In the genomic region with DNA sequence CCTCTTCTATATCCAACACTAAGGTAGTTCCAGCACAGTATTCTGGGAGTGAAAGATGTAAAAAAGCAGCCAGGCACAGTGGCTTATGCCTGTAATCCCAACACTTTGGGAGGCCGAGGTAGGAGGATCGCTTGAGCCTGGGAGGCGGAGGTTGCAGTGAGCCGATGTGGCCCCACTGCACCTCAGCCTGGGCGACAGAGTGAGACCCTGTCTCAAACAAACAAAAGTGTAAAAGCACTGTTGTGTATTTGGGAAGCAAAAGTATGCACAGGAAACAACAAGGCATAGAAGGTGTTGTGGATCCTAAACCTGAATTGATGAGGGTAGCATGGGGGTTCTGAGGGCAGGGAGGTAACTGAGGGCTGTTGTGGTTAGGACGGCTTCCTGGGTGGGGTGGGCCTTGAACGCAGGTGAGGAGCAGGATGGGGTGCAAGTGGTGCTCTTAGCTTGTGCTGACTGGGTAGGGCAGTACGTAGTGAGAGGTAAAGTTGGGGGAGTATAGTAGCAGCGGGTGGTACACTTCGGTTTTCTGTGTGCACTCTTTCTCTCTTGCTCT, we compare ENCODE assay signal across 9 cellular contexts.
DNase-seq lines count a peak whose midpoint lies in the region; ATAC-seq, FAIRE-seq and TF ChIP-seq lines count a peak whose summit lies in the region.
"Had no signal": no experiment of that assay in that cellular context is flagged by ENCODE, and none has a peak within 500 bp of the region (broad histone marks: within the 10 kb centered on the region; RNA-seq: fewer than 3 reads in every experiment).

No MANE protein-coding gene starts in this region.

- in situ Hi-C loops in KBM-7 (cut with MboI; ENCODE audit: low pct_unique_long_range_greater_than_20kb, low sequenced_read_pairs) = no loop called here

- H3K27ac Mint-ChIP-seq in endodermal cell = peak overlapping the region; percentile 88
- H3K27ac Mint-ChIP-seq in stimulated activated memory B cell treated with anti-CD40 and anti-IgM and Interleukin-4, amounts not matched to agents 10 μg/mL and 1 μg/mL and 100 μg/mL, for 72 hours = peak overlapping the region; percentile 72

- peak; percentile 38 to 39 for DNase-seq in activated CD4-positive, alpha-beta T cell treated with anti-CD3 and anti-CD28 coated beads for 4 hours
- no peak for DNase-seq in activated CD4-positive, alpha-beta T cell treated with anti-CD3 and anti-CD28 coated beads, Interleukin-2, amount 50 U/mL, for 48 hours
- peak; percentile 39 for DNase-seq in activated CD4-positive, CD25-positive, alpha-beta regulatory T cell treated with anti-CD3 and anti-CD28 coated beads, Interleukin-2, amount 50 U/mL, for 72 hours
- DNase-seq in endodermal cell = no peak
- no peak for DNase-seq in KBM-7
- no peak for DNase-seq in kidney
- no peak for DNase-seq in testis

- H3K4me1 ChIP-seq in endodermal cell (ENCODE audit: control insufficient read depth, insufficient read depth, low read length) (peaks cover 32% of the 10 kb centered on the region), kidney (ENCODE audit: control insufficient read depth in 1 of 2, insufficient read depth in 1 of 2, low read depth in 1 of 2, low read length in 2 of 2) (peaks cover 8 to 15% of the 10 kb centered on the region in 2 donors), testis (peaks cover 9% of the 10 kb centered on the region)

- H3K27me3 ChIP-seq in endodermal cell (ENCODE audit: control insufficient read depth, insufficient read depth, low read length, poor library complexity, severe bottlenecking) (no peaks in the 10 kb centered on the region), testis (no peaks in the 10 kb centered on the region)

- TF ChIP-seq POLR2A in testis (IDR thresholded peaks at IDR 0.05) = no peak

- H3K4me1 Mint-ChIP-seq in endodermal cell = peaks cover 67% of the 10 kb centered on the region
- H3K4me1 Mint-ChIP-seq in stimulated activated memory B cell treated with anti-CD40 and anti-IgM and Interleukin-4, amounts not matched to agents 10 μg/mL and 1 μg/mL and 100 μg/mL, for 72 hours = peaks cover 88% of the 10 kb centered on the region

- H3K36me3 ChIP-seq in endodermal cell (ENCODE audit: control insufficient read depth, insufficient read depth, low read length) = no peaks in the 10 kb centered on the region
- H3K36me3 ChIP-seq in kidney (ENCODE audit: control insufficient read depth in 1 of 2, insufficient read depth in 2 of 2, low read length in 2 of 2) = no peaks in the 10 kb centered on the region
- H3K36me3 ChIP-seq in testis (ENCODE audit: low read depth, missing control alignments) = no peaks in the 10 kb centered on the region

- H3K4me3 ChIP-seq in endodermal cell (ENCODE audit: low read length) (no peak overlapping the region), kidney (ENCODE audit: low read length in 2 of 2) (no peak overlapping the region), testis (no peak overlapping the region)

- WGBS in endodermal cell (ENCODE audit: insufficient coverage in 1 of 2, insufficient read length in 1 of 2), 2 experiments = 95 to 96% methylated on average over 9 to 10 of the region's 10 CpGs
- 92 to 93% methylated on average over 10 of the region's 10 CpGs for WGBS in testis, 2 donors

- H3K9me3 ChIP-seq in endodermal cell (ENCODE audit: control insufficient read depth, low read length) (no peaks in the 10 kb centered on the region), kidney (ENCODE audit: control insufficient read depth in 1 of 2, low read length in 2 of 2) (no peaks in the 10 kb centered on the region), testis (no peaks in the 10 kb centered on the region)

- H3K4me3 Mint-ChIP-seq in endodermal cell = no peak overlapping the region
- H3K4me3 Mint-ChIP-seq in stimulated activated memory B cell treated with anti-CD40 and anti-IgM and Interleukin-4, amounts not matched to agents 10 μg/mL and 1 μg/mL and 100 μg/mL, for 72 hours = no peak overlapping the region

- no peaks in the 10 kb centered on the region for H3K36me3 Mint-ChIP-seq in endodermal cell (ENCODE audit: low read depth)
- H3K36me3 Mint-ChIP-seq in stimulated activated memory B cell treated with anti-CD40 and anti-IgM and Interleukin-4, amounts not matched to agents 10 μg/mL and 1 μg/mL and 100 μg/mL, for 72 hours = peaks cover 5% of the 10 kb centered on the region

- intact Hi-C loops in kidney (cut with DNase I) = no loop called here
- intact Hi-C loops in testis (cut with DNase I; ENCODE audit: low total_unique reads) = no loop called here

- H3K9ac ChIP-seq in endodermal cell (ENCODE audit: extremely low read depth, low read length, poor library complexity, severe bottlenecking) (no peak overlapping the region), kidney (ENCODE audit: low read length in 2 of 2) (no peak overlapping the region)
- H3K9ac ChIP-seq: KMS-11 had no signal

- no peaks in the 10 kb centered on the region for H3K27me3 Mint-ChIP-seq in endodermal cell (ENCODE audit: insufficient read depth)
- no peaks in the 10 kb centered on the region for H3K27me3 Mint-ChIP-seq in stimulated activated memory B cell treated with anti-CD40 and anti-IgM and Interleukin-4, amounts not matched to agents 10 μg/mL and 1 μg/mL and 100 μg/mL, for 72 hours

- FAIRE-seq in kidney (lab: Jason Lieb, UNC) = no peak

- no peaks in the 10 kb centered on the region for H3K9me3 Mint-ChIP-seq in endodermal cell
- no peaks in the 10 kb centered on the region for H3K9me3 Mint-ChIP-seq in stimulated activated memory B cell treated with anti-CD40 and anti-IgM and Interleukin-4, amounts not matched to agents 10 μg/mL and 1 μg/mL and 100 μg/mL, for 72 hours

- peak; percentile 46 for ATAC-seq in stimulated activated memory B cell treated with anti-CD40 and anti-IgM and Interleukin-4, amounts not matched to agents 10 μg/mL and 1 μg/mL and 100 μg/mL, for 72 hours

- H3K27ac ChIP-seq in endodermal cell (ENCODE audit: low read depth, low read length) (no peak overlapping the region), kidney (ENCODE audit: low read depth in 2 of 2, low read length in 2 of 2) (no peak overlapping the region), testis (no peak overlapping the region)
- H3K27ac ChIP-seq: KMS-11 had no signal

- TF ChIP-seq CTCF in endodermal cell (conservative IDR thresholded peaks at IDR 0.05) (no peak), kidney (IDR thresholded peaks at IDR 0.05; ENCODE audit: borderline replicate concordance, extremely low read depth, insufficient read depth) (no peak), testis (IDR thresholded peaks at IDR 0.05) (no peak)

Comparison
In these comparisons a context has a peak if more than half of its experiments do, and no peak if none do; other contexts are left out.
1. DNase-seq: peak in activated CD4-positive, alpha-beta T cell treated with anti-CD3 and anti-CD28 coated beads for 4 hours (2 of 2) and activated CD4-positive, CD25-positive, alpha-beta regulatory T cell treated with anti-CD3 and anti-CD28 coated beads, Interleukin-2, amount 50 U/mL, for 72 hours (single experiment); none in activated CD4-positive, alpha-beta T cell treated with anti-CD3 and anti-CD28 coated beads, Interleukin-2, amount 50 U/mL, for 48 hours (0 of 2), endodermal cell (single experiment), KBM-7 (single experiment), kidney (single experiment) and testis (single experiment).